In genomic region chr17:17200311-17200710, GRCh38 we compare ENCODE assay signal across 26 cellular contexts. TPM values are rescaled to one million over a fixed set of nuclear protein-coding genes. Genes with fewer than 3 reads are reported as not detected.
DNase-seq lines count a peak whose midpoint lies in the region; ATAC-seq, FAIRE-seq and TF ChIP-seq lines count a peak whose summit lies in the region.
"Had no signal": no experiment of that assay in that cellular context is flagged by ENCODE, and none has a peak within 500 bp of the region (broad histone marks: within the 10 kb centered on the region; RNA-seq: fewer than 3 reads in every experiment).

No MANE protein-coding gene starts in this region.

- H3K36me3 ChIP-seq in adipocyte (ENCODE audit: control insufficient read depth, insufficient read depth, low read length, severe bottlenecking) (no peaks in the 10 kb centered on the region), gastroesophageal sphincter (peaks cover 0 to 10% of the 10 kb centered on the region in 2 donors), subcutaneous abdominal adipose tissue (ENCODE audit: control insufficient read depth in 5 of 5, insufficient read depth in 5 of 5, low read length in 5 of 5) (peaks cover 0 to 12% (median 0%) of the 10 kb centered on the region in 5 donors), smooth muscle cell (ENCODE audit: low read depth) (no peaks in the 10 kb centered on the region)
- H3K36me3 ChIP-seq: cardiac muscle cell had no signal

- no peaks in the 10 kb centered on the region for H3K9me3 Mint-ChIP-seq in nephron progenitor cell
- H3K9me3 Mint-ChIP-seq: CD4-positive, alpha-beta memory T cell; GM23338 had no signal

- no peaks in the 10 kb centered on the region for H3K36me3 Mint-ChIP-seq in nephron progenitor cell (ENCODE audit: low read depth)

- no peaks in the 10 kb centered on the region for H3K27me3 ChIP-seq in adipocyte (replicated peaks; ENCODE audit: control insufficient read depth, insufficient read depth, low read length)
- no peaks in the 10 kb centered on the region for H3K27me3 ChIP-seq in gastroesophageal sphincter
- no peaks in the 10 kb centered on the region for H3K27me3 ChIP-seq in subcutaneous abdominal adipose tissue (ENCODE audit: control insufficient read depth in 5 of 5, insufficient read depth in 4 of 5, low read length in 5 of 5)
- no peaks in the 10 kb centered on the region for H3K27me3 ChIP-seq in smooth muscle cell (ENCODE audit: low read depth)
- H3K27me3 ChIP-seq: cardiac muscle cell, tibial nerve had no signal

- TF ChIP-seq EP300 in gastroesophageal sphincter (IDR thresholded peaks at IDR 0.05) = no peak

- no peaks in the 10 kb centered on the region for H4K20me1 ChIP-seq in smooth muscle cell (ENCODE audit: low read depth)

- no peak overlapping the region for H3K4me2 ChIP-seq in smooth muscle cell
- H3K4me2 ChIP-seq: GM23338 had no signal

- no peaks in the 10 kb centered on the region for H3K79me2 ChIP-seq in smooth muscle cell (ENCODE audit: low read depth)

- H3K27ac ChIP-seq in gastroesophageal sphincter = peak overlapping the region; percentile 59 to 97 (median 83)
- peak overlapping the region; percentile 69 for H3K27ac ChIP-seq in subcutaneous abdominal adipose tissue (ENCODE audit: low read depth, low read length)
- no peak overlapping the region for H3K27ac ChIP-seq in smooth muscle cell (ENCODE audit: low read depth)
- H3K27ac ChIP-seq: cardiac muscle cell, skin epidermis had no signal

- FAIRE-seq in H54 (lab: Jason Lieb, UNC) = no peak

- no peak overlapping the region for H2AFZ ChIP-seq in smooth muscle cell (ENCODE audit: low read depth)
- H2AFZ ChIP-seq: GM23338 had no signal

- H3K9me3 ChIP-seq in adipocyte (ENCODE audit: control insufficient read depth, low read length) = no peaks in the 10 kb centered on the region
- no peaks in the 10 kb centered on the region for H3K9me3 ChIP-seq in gastroesophageal sphincter
- no peaks in the 10 kb centered on the region for H3K9me3 ChIP-seq in subcutaneous abdominal adipose tissue (ENCODE audit: control insufficient read depth in 5 of 5, low read length in 5 of 5)
- no peaks in the 10 kb centered on the region for H3K9me3 ChIP-seq in smooth muscle cell (replicated peaks; ENCODE audit: low read depth)
- H3K9me3 ChIP-seq: tibial nerve had no signal

- TF ChIP-seq CTCF in gastroesophageal sphincter (IDR thresholded peaks at IDR 0.05) = no peak
- no peak for TF ChIP-seq CTCF in nephron progenitor cell (IDR thresholded peaks at IDR 0.05)
- TF ChIP-seq CTCF in smooth muscle cell (IDR thresholded peaks at IDR 0.05; ENCODE audit: borderline replicate concordance, insufficient read depth, poor library complexity, severe bottlenecking) = no peak

- H3K4me3 ChIP-seq in adipocyte (ENCODE audit: low read length) (no peak overlapping the region), gastroesophageal sphincter (peak overlapping the region in 1 of 2 donors; percentile 20), subcutaneous abdominal adipose tissue (ENCODE audit: low read depth in 1 of 5, low read length in 5 of 5) (no peak overlapping the region), smooth muscle cell (no peak overlapping the region)
- H3K4me3 ChIP-seq: cardiac muscle cell, GM23338, skin epidermis, tibial nerve had no signal

- no peaks in the 10 kb centered on the region for H3F3A ChIP-seq in smooth muscle cell (ENCODE audit: low read depth)

- H3K27me3 Mint-ChIP-seq in nephron progenitor cell (ENCODE audit: low read depth, poor library complexity) = peaks cover 9% of the 10 kb centered on the region
- H3K27me3 Mint-ChIP-seq: CD4-positive, alpha-beta memory T cell; progenitor cell of endocrine pancreas had no signal

- no peak overlapping the region for H3K4me3 Mint-ChIP-seq in nephron progenitor cell
- H3K4me3 Mint-ChIP-seq: CD4-positive, alpha-beta memory T cell; GM23338 had no signal

- H3K4me1 ChIP-seq in adipocyte (ENCODE audit: control insufficient read depth, insufficient read depth, low read length) (peaks cover 32% of the 10 kb centered on the region), gastroesophageal sphincter (peaks cover 9 to 63% (median 45%) of the 10 kb centered on the region in 3 donors), subcutaneous abdominal adipose tissue (ENCODE audit: control insufficient read depth in 5 of 5, insufficient read depth in 5 of 5, low read length in 5 of 5) (peaks cover 6 to 63% (median 54%) of the 10 kb centered on the region in 5 donors), smooth muscle cell (ENCODE audit: low read depth) (no peaks in the 10 kb centered on the region)

- H3K27ac Mint-ChIP-seq in nephron progenitor cell = peak overlapping the region; percentile 62
- H3K27ac Mint-ChIP-seq: GM23338, progenitor cell of endocrine pancreas had no signal

- H3K4me1 Mint-ChIP-seq in nephron progenitor cell = peaks cover 26% of the 10 kb centered on the region
- H3K4me1 Mint-ChIP-seq: GM23338 had no signal

- TF ChIP-seq POLR2A in gastroesophageal sphincter (IDR thresholded peaks at IDR 0.05) = no peak
- no peak for TF ChIP-seq POLR2A in H54 (IDR thresholded peaks at IDR 0.05; ENCODE audit: low read depth, low read length)

- H3K9ac ChIP-seq in adipocyte (ENCODE audit: low read length) (peak overlapping the region; percentile 19), subcutaneous abdominal adipose tissue (ENCODE audit: low read length in 5 of 5) (peak overlapping the region in 1 of 5 donors; percentile 32), smooth muscle cell (ENCODE audit: low read depth) (no peak overlapping the region)

- 26 to 33% methylated on average over 5 to 7 of the region's 7 CpGs for WGBS in gastroesophageal sphincter (ENCODE audit: low coverage in 1 of 2), 2 donors
- WGBS in smooth muscle cell (ENCODE audit: low lambda C conversion rate) = 83% methylated on average over 7 of the region's 7 CpGs

- ATAC-seq in gastroesophageal sphincter (no peak), GM21390 (IDR thresholded peaks at IDR 0.05; ENCODE audit: unreplicated experiment) (no peak)
- ATAC-seq: GM23338 had no signal

- DNase-seq in adipocyte (ENCODE audit: low read depth) (no peak), nephron progenitor cell (no peak), H54 (ENCODE audit: insufficient read length, low spot score) (no peak), smooth muscle cell (lab: John Stamatoyannopoulos, UW; ENCODE audit: unreplicated experiment) (no peak), foreskin melanocyte (no peak)
- DNase-seq: activated CD4-positive, alpha-beta T cell treated with anti-CD3 and anti-CD28 coated beads for 4 hours; activated naive CD4-positive, alpha-beta T cell treated with anti-CD3 and anti-CD28 coated beads, Interleukin-2, amount 50 U/mL, for 16 hours; anterior cingulate cortex; CD4-positive, alpha-beta memory T cell; head of caudate nucleus; midbrain; NCI-H1105; NCI-H2081 treated with DMSO at 0.1 percent for 48 hours; NCI-H82; RPMI8226; stimulated activated CD4-positive, alpha-beta T cell treated with anti-CD3 and anti-CD28 coated beads, Interleukin-4, amount 100 ng/mL, for 1 hour; stimulated activated naive CD4-positive, alpha-beta T cell treated with Interleukin-2 at 50 U/mL for 16 hours had no signal

RNA-seq across cellular contexts. Expression of gene PLD6, which starts 5.8 kb away (rescaled TPM):
- total RNA-seq in gastroesophageal sphincter (10 to 100 TPM in 2 of 4 donors, 1 to 10 TPM in 2; 7.1 to 20.7 (median 9.3) TPM), smooth muscle cell (0.18 and 0.49 TPM in 2 replicates)
- 0.26 and 1.4 TPM in 2 replicates for polyA plus RNA-seq in smooth muscle cell
- total RNA-seq: GM23338, M059J had no signal
- polyA plus RNA-seq: GM23338 had no signal

RNA-seq across cellular contexts. Expression of gene FLCN, which starts 36.7 kb away (rescaled TPM):
- total RNA-seq in gastroesophageal sphincter (10 to 100 TPM; 24.8 to 91.5 (median 46.6) TPM), smooth muscle cell (13.0 and 15.1 TPM in 2 replicates)
- polyA plus RNA-seq in smooth muscle cell = 7.6 and 11.8 TPM in 2 replicates
